In genomic region chr10:78925275-78925674, GRCh38 we compare ENCODE assay signal across 27 cellular contexts.
DNase-seq lines count a peak whose midpoint lies in the region; ATAC-seq and TF ChIP-seq lines count a peak whose summit lies in the region.
"Had no signal": no experiment of that assay in that cellular context is flagged by ENCODE, and none has a peak within 500 bp of the region (broad histone marks: within the 10 kb centered on the region; RNA-seq: fewer than 3 reads in every experiment).

No MANE protein-coding gene starts in this region.

- H3K9ac ChIP-seq in mammary epithelial cell (ENCODE audit: insufficient read depth, low read length) (no peak overlapping the region), mesenchymal stem cell (ENCODE audit: low read length) (peak overlapping the region; percentile 52)

- H3K27ac Mint-ChIP-seq in MCF 10A (ENCODE audit: low read depth, unreplicated experiment), result peak overlapping the region; percentile 42
- H3K27ac Mint-ChIP-seq: activated CD4-positive, alpha-beta T cell treated with anti-CD3 and anti-CD28 coated beads, Interleukin-2, amount 10 ng/mL, durations not matched to agents 24 days and 14 days; activated naive CD4-positive, alpha-beta T cell treated with anti-CD3 and anti-CD28 coated beads, Interleukin-2, amount 50 U/mL, for 72 hours; activated T-helper 2 cell treated with anti-CD3 and anti-CD28 coated beads, Interferon-gamma antibody, Interleukin-2, Interleukin-4, amounts not matched to agents 10 μg/mL and 5 μg/mL and 100 μg/mL, durations not matched to agents 14 hours and 24 hours and 36 hours; CD4-positive, CD25-positive, alpha-beta regulatory T cell; H9; naive B cell had no signal

- peak overlapping the region; percentile 16 to 89 for H3K18ac ChIP-seq in mesenchymal stem cell (ENCODE audit: low read depth in 1 of 2, low read length in 2 of 2)

- H3K4me3 Mint-ChIP-seq in MCF 10A (ENCODE audit: unreplicated experiment), result no peak overlapping the region
- H3K4me3 Mint-ChIP-seq: activated CD4-positive, alpha-beta T cell treated with anti-CD3 and anti-CD28 coated beads, Interleukin-2, amount 10 ng/mL, durations not matched to agents 24 days and 14 days; CD4-positive, CD25-positive, alpha-beta regulatory T cell; H9; naive B cell had no signal

- no peaks in the 10 kb centered on the region for H3K79me2 ChIP-seq in mammary epithelial cell (ENCODE audit: insufficient read depth, low read length)

- ATAC-seq in HG02840 (IDR thresholded peaks at IDR 0.05; ENCODE audit: low FRiP score, unreplicated experiment), result no peak
- ATAC-seq: activated naive CD4-positive, alpha-beta T cell treated with anti-CD3 and anti-CD28 coated beads, Interleukin-2, amount 50 U/mL, for 72 hours had no signal

- H3K4ac ChIP-seq in mesenchymal stem cell (ENCODE audit: low read depth in 1 of 2, low read length in 2 of 2), result peak overlapping the region in 1 of 2 experiments; percentile 83

- H3K27me3 Mint-ChIP-seq in MCF 10A (ENCODE audit: insufficient read depth, unreplicated experiment), result no peaks in the 10 kb centered on the region

- H3K27ac ChIP-seq in mammary epithelial cell (ENCODE audit: insufficient read depth, low read depth, low read length), result no peak overlapping the region
- H3K27ac ChIP-seq in brain microvascular endothelial cell, result peak overlapping the region; percentile 8
- H3K27ac ChIP-seq in mesenchymal stem cell (ENCODE audit: low read length, poor library complexity, severe bottlenecking), result no peak overlapping the region
- H3K27ac ChIP-seq: colonic mucosa, SJCRH30 had no signal

- dilution Hi-C loops in mammary epithelial cell (cut with HindIII; ENCODE audit: low sequenced_read_pairs), result loop anchor here (5.0 kb wide), 1 partner anchor 48 kb away; no protein-coding TSS in a partner anchor

- H4K91ac ChIP-seq in mesenchymal stem cell (ENCODE audit: low read length), result peak overlapping the region; percentile 36

- H3K4me1 ChIP-seq in mammary epithelial cell (ENCODE audit: insufficient read depth, low read length), result peaks cover 23% of the 10 kb centered on the region
- peaks cover 24% of the 10 kb centered on the region for H3K4me1 ChIP-seq in mesenchymal stem cell (ENCODE audit: control insufficient read depth, insufficient read depth, low read depth, low read length)
- H3K4me1 ChIP-seq: SJCRH30 had no signal

- H3K27me3 ChIP-seq in mammary epithelial cell (ENCODE audit: insufficient read depth, low read length) (no peaks in the 10 kb centered on the region), brain microvascular endothelial cell (replicated peaks) (no peaks in the 10 kb centered on the region), mesenchymal stem cell (ENCODE audit: control insufficient read depth in 1 of 2, insufficient read depth in 1 of 2, low read length in 2 of 2) (no peaks in the 10 kb centered on the region)
- H3K27me3 ChIP-seq: colonic mucosa had no signal

- no peak overlapping the region for H3K4me3 ChIP-seq in mammary epithelial cell (replicated peaks in 1 of 3; ENCODE audit: insufficient read depth in 1 of 3, low read depth in 2 of 3, low read length in 3 of 3)
- H3K4me3 ChIP-seq in brain microvascular endothelial cell (ENCODE audit: low read depth, low read length), result no peak overlapping the region
- no peak overlapping the region for H3K4me3 ChIP-seq in mesenchymal stem cell (ENCODE audit: insufficient read depth in 1 of 2, low read depth in 1 of 2, low read length in 2 of 2)
- H3K4me3 ChIP-seq: colonic mucosa, SJCRH30 had no signal

- CTCF ChIA-PET in MCF 10A (lab: Yijun Ruan, JAX), result interaction anchor here (0.6 to 0.7 kb wide), 2 partner anchors 195 to 653 kb away, joined by 3 read pairs; no protein-coding TSS in a partner anchor
- CTCF ChIA-PET in mammary epithelial cell (lab: Charles Lee; ENCODE audit: low non-redundant PET), result no interaction called here

- H3K36me3 ChIP-seq in mammary epithelial cell (ENCODE audit: insufficient read depth, low read length) (no peaks in the 10 kb centered on the region), brain microvascular endothelial cell (replicated peaks) (no peaks in the 10 kb centered on the region), mesenchymal stem cell (ENCODE audit: control insufficient read depth in 1 of 2, insufficient read depth in 2 of 2, low read depth in 1 of 2, low read length in 2 of 2) (no peaks in the 10 kb centered on the region)
- H3K36me3 ChIP-seq: colonic mucosa, SJCRH30 had no signal

- no peak overlapping the region for H2AFZ ChIP-seq in mammary epithelial cell (ENCODE audit: low read depth, low read length)
- no peak overlapping the region for H2AFZ ChIP-seq in mesenchymal stem cell (ENCODE audit: low read depth, low read length)

- peaks cover 16% of the 10 kb centered on the region for H3K4me1 Mint-ChIP-seq in MCF 10A (ENCODE audit: insufficient read depth, unreplicated experiment)
- H3K4me1 Mint-ChIP-seq: activated CD4-positive, alpha-beta T cell treated with anti-CD3 and anti-CD28 coated beads, Interleukin-2, amount 10 ng/mL, durations not matched to agents 24 days and 14 days; CD4-positive, CD25-positive, alpha-beta regulatory T cell; naive B cell had no signal

- H3K9me3 Mint-ChIP-seq in MCF 10A (ENCODE audit: unreplicated experiment), result no peaks in the 10 kb centered on the region
- H3K9me3 Mint-ChIP-seq: activated CD4-positive, alpha-beta T cell treated with anti-CD3 and anti-CD28 coated beads, Interleukin-2, amount 10 ng/mL, durations not matched to agents 24 days and 14 days; activated naive CD4-positive, alpha-beta T cell treated with anti-CD3 and anti-CD28 coated beads, Interleukin-2, amount 50 U/mL, for 72 hours; activated T-helper 2 cell treated with anti-CD3 and anti-CD28 coated beads, Interferon-gamma antibody, Interleukin-2, Interleukin-4, amounts not matched to agents 10 μg/mL and 5 μg/mL and 100 μg/mL, durations not matched to agents 14 hours and 24 hours and 36 hours; H9; naive B cell; type B pancreatic cell had no signal

- H2AK5ac ChIP-seq in mesenchymal stem cell (ENCODE audit: low read length, severe bottlenecking), result peak overlapping the region; percentile 66

- H3K23ac ChIP-seq in mesenchymal stem cell (ENCODE audit: low read length in 2 of 2), result no peak overlapping the region

- 97% methylated on average over 6 of the region's 6 CpGs for WGBS in mammary epithelial cell (ENCODE audit: low coverage, missing lambda C conversion rate)
- 98% methylated on average over 4 of the region's 6 CpGs for WGBS in mesenchymal stem cell

- no peak overlapping the region for H3K14ac ChIP-seq in mesenchymal stem cell (ENCODE audit: low read length in 2 of 2)

- in situ Hi-C loops in mammary epithelial cell (cut with MboI; ENCODE audit: low sequenced_read_pairs in 2 of 2), result no loop called here
- in situ Hi-C loops in brain microvascular endothelial cell (cut with HindIII; ENCODE audit: low pct_ligation_motif_present, low sequenced_read_pairs), result no loop called here

- DNase-seq in MCF 10A (ENCODE audit: unreplicated experiment), result no peak
- no peak for DNase-seq in mammary epithelial cell
- DNase-seq in brain microvascular endothelial cell, result no peak
- DNase-seq in mesenchymal stem cell, result no peak
- DNase-seq in kidney glomerular epithelial cell (lab: John Stamatoyannopoulos, UW), result no peak
- no peak for DNase-seq in activated CD4-positive, alpha-beta T cell treated with anti-CD3 and anti-CD28 coated beads for 48 hours
- DNase-seq in iPS-NIHi11 (ENCODE audit: low spot score), result no peak
- DNase-seq: activated CD4-positive, alpha-beta T cell treated with anti-CD3 and anti-CD28 coated beads, Interleukin-2, amount 10 ng/mL, durations not matched to agents 24 days and 14 days; activated CD8-positive, alpha-beta memory T cell treated with anti-CD3 and anti-CD28 coated beads for 24 hours; activated T-cell treated with anti-CD3 and anti-CD28 coated beads for 4 hours; AML-193; CD4-positive, CD25-positive, alpha-beta regulatory T cell; colonic mucosa; effector CD4-positive, alpha-beta T cell; H9; left ventricle myocardium superior; naive B cell; NCI-H1417 treated with DMSO at 0.1 percent for 48 hours; NCI-H2081 treated with DMSO at 0.1 percent for 48 hours; NCI-H82; right cardiac atrium; SJCRH30; stimulated activated CD4-positive, alpha-beta T cell treated with anti-CD3 and anti-CD28 coated beads, Interleukin-4, amount 100 ng/mL, for 1 hour had no signal

- H2BK120ac ChIP-seq in mesenchymal stem cell (ENCODE audit: low read depth, low read length), result no peak overlapping the region

- no peaks in the 10 kb centered on the region for H3K79me1 ChIP-seq in mesenchymal stem cell (replicated peaks; ENCODE audit: low read length, poor library complexity, severe bottlenecking)

- H3K4me2 ChIP-seq in mammary epithelial cell (ENCODE audit: insufficient read depth, low read depth, low read length) (no peak overlapping the region), mesenchymal stem cell (ENCODE audit: low read length, poor library complexity, severe bottlenecking) (no peak overlapping the region)

- no peak for TF ChIP-seq CTCF in MCF 10A (IDR thresholded peaks at IDR 0.05; ENCODE audit: unreplicated experiment)
- no peak for TF ChIP-seq CTCF in mammary epithelial cell (conservative IDR thresholded peaks at IDR 0.05 in 1 of 2, IDR thresholded peaks at IDR 0.05 in 1 of 2; ENCODE audit: extremely low read depth in 1 of 2, insufficient read depth in 1 of 2, low read depth in 1 of 2, low read length in 2 of 2)
- TF ChIP-seq CTCF in brain microvascular endothelial cell (IDR thresholded peaks at IDR 0.05; ENCODE audit: low read depth, low read length, missing control alignments), result no peak

- H2BK5ac ChIP-seq in mesenchymal stem cell (ENCODE audit: low read depth, low read length, poor library complexity, severe bottlenecking), result no peak overlapping the region

- H2BK15ac ChIP-seq in mesenchymal stem cell (ENCODE audit: low read depth, poor library complexity, severe bottlenecking), result no peak overlapping the region

- BruUV-seq in MCF 10A (replicated peaks; lab: Mats Ljungman, UMichigan) (no TSS peak), mammary epithelial cell (replicated peaks; lab: Mats Ljungman, UMichigan) (no TSS peak)

- peak overlapping the region in 1 of 2 experiments; percentile 98 for H2BK12ac ChIP-seq in mesenchymal stem cell (ENCODE audit: low read length in 2 of 2)

- H3K36me3 Mint-ChIP-seq in MCF 10A (ENCODE audit: insufficient read depth, unreplicated experiment), result no peaks in the 10 kb centered on the region
- H3K36me3 Mint-ChIP-seq: activated naive CD4-positive, alpha-beta T cell treated with anti-CD3 and anti-CD28 coated beads, Interleukin-2, amount 50 U/mL, for 72 hours; CD4-positive, CD25-positive, alpha-beta regulatory T cell; naive B cell; type B pancreatic cell had no signal

- H4K20me1 ChIP-seq in mammary epithelial cell (ENCODE audit: insufficient read depth, low read length), result no peaks in the 10 kb centered on the region

- intact Hi-C loops in MCF 10A (cut with micrococcal nuclease), result loop anchor here (5.0 kb wide), 1 partner anchor 142 kb away; the partner anchor contains the start of gene ZMIZ1
- intact Hi-C loops in mammary epithelial cell (cut with micrococcal nuclease), result loop anchor here (5.0 kb wide), 1 partner anchor 272 kb away; no protein-coding TSS in a partner anchor

- peaks cover 1% of the 10 kb centered on the region for H3K9me3 ChIP-seq in mammary epithelial cell (replicated peaks; ENCODE audit: insufficient read depth, low read length)
- H3K9me3 ChIP-seq in mesenchymal stem cell (ENCODE audit: control insufficient read depth, low read length), result no peaks in the 10 kb centered on the region
- H3K9me3 ChIP-seq: colonic mucosa, SJCRH30 had no signal

- H4K8ac ChIP-seq in mesenchymal stem cell (ENCODE audit: low read length), result peak overlapping the region; percentile 21

- POLR2A ChIA-PET in MCF 10A (lab: Yijun Ruan, JAX), result interaction anchor here (1.0 to 1.8 kb wide), 3 partner anchors 10 to 23 kb away, joined by 4 to 5 read pairs (median 4); no protein-coding TSS in a partner anchor
